ENCODE assay signal across 8 cellular contexts in the genomic region with DNA sequence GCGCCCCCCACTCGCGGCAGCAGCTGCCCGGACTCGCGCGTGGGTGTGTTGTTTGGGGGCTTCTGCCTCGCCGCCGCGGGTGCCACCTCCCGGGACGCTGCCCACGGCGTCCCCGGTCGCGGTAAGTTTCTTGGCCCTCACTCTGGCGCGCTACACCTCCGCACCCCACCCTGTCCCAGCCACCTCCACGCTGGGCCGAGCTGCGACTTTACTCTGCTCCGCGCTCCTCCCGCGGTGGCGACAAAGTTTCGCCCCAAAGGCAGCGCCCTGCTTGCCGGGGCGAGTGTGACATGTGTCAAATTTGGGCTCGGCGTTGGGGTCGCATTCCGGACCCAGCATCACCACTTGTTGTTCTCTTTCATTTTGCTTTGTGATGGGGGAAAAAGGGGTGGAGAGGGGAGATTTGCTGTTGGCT.
DNase-seq lines count a peak whose midpoint lies in the region; ATAC-seq and TF ChIP-seq lines count a peak whose summit lies in the region.

No MANE protein-coding gene starts in this region.

- no peak overlapping the region for H2BK5ac ChIP-seq in IMR-90 (ENCODE audit: low read depth, low read length, poor library complexity, severe bottlenecking)

- peak overlapping the region; percentile 87 for H3K4me2 ChIP-seq in IMR-90 (ENCODE audit: low read depth, low read length)

- H3K27me3 ChIP-seq in IMR-90 (ENCODE audit: control insufficient read depth, insufficient read depth, low read length) (peaks cover 51% of the 10 kb centered on the region), liver (ENCODE audit: control insufficient read depth in 4 of 4, insufficient read depth in 4 of 4, low read length in 3 of 4) (peaks cover 0 to 3% (median 0%) of the 10 kb centered on the region in 4 donors), thyroid gland (no peaks in the 10 kb centered on the region)

- peak overlapping the region; percentile 4; the same call in 1 of the 2 replicates for H2BK120ac ChIP-seq in IMR-90 (ENCODE audit: low read depth, low read length)

- no peak overlapping the region for H2BK15ac ChIP-seq in IMR-90 (ENCODE audit: low read depth, low read length)

- intact Hi-C loops in IMR-90 (cut with micrococcal nuclease) = loop anchor here (5.0 to 10.0 kb wide), 3 partner anchors 326 to 1268 kb away; partner anchors contain the start of genes FOXP2 and MDFIC
- intact Hi-C loops in thyroid gland (cut with DNase I) = no loop called here

- H4K20me1 ChIP-seq in IMR-90 (ENCODE audit: insufficient read depth, low read length) = no peaks in the 10 kb centered on the region

- peak; percentile 36 for ATAC-seq in IMR-90 (ENCODE audit: low read depth)
- ATAC-seq in HG03025 (IDR thresholded peaks at IDR 0.05; ENCODE audit: low FRiP score, unreplicated experiment) = no peak
- ATAC-seq in HG03457 (IDR thresholded peaks at IDR 0.05; ENCODE audit: unreplicated experiment) = no peak

- no peak overlapping the region for H4K8ac ChIP-seq in IMR-90 (ENCODE audit: low read depth in 2 of 2, low read length in 2 of 2)

- no peak overlapping the region for H3K56ac ChIP-seq in IMR-90 (ENCODE audit: extremely low read depth, insufficient read depth, low read length)

- H2AFZ ChIP-seq in IMR-90 (replicated peaks; ENCODE audit: low read length, poor library complexity) = peak overlapping the region; percentile 80

- no peak overlapping the region for H2AK9ac ChIP-seq in IMR-90 (replicated peaks; ENCODE audit: low read depth, low read length, poor library complexity)

- H2AK5ac ChIP-seq in IMR-90 (ENCODE audit: low read depth, low read length) = no peak overlapping the region

- no peak overlapping the region for H2BK20ac ChIP-seq in IMR-90 (ENCODE audit: low read depth, low read length)

- BruUV-seq in IMR-90 (replicated peaks; lab: Mats Ljungman, UMichigan) = no TSS peak

- WGBS in IMR-90 (ENCODE audit: extremely low coverage in 2 of 2, insufficient read length in 1 of 2), 2 experiments = 0% methylated on average over 7 of the region's 37 CpGs; no CpG with 5 or more reads in 1 of the 2 experiments
- WGBS in liver = under 1% methylated on average over 37 of the region's 37 CpGs
- WGBS in thyroid gland, 2 donors = 0 to 1% methylated on average over 15 to 18 of the region's 37 CpGs

- H4K5ac ChIP-seq in IMR-90 (ENCODE audit: low read depth, low read length) = no peak overlapping the region

- POLR2A ChIA-PET in IMR-90 (lab: Charles Lee; ENCODE audit: unreplicated experiment) = no interaction called here

- TF ChIP-seq RAD21 in IMR-90 (IDR thresholded peaks at IDR 0.05; ENCODE audit: low read length) (no peak), liver (IDR thresholded peaks at IDR 0.05) (no peak)

- H3K4me1 ChIP-seq in ES-I3 (ENCODE audit: insufficient read depth, low read length) = peaks cover 4% of the 10 kb centered on the region; the same call in 1 of the 2 replicates
- H3K4me1 ChIP-seq in IMR-90 (ENCODE audit: control insufficient read depth, insufficient read depth, low read length) = peaks cover 4% of the 10 kb centered on the region; the same call in 1 of the 2 replicates
- H3K4me1 ChIP-seq in liver (ENCODE audit: control insufficient read depth in 4 of 4, insufficient read depth in 4 of 4, low read length in 3 of 4) = peaks cover 3 to 40% (median 26%) of the 10 kb centered on the region in 4 donors
- peaks cover 22 to 24% of the 10 kb centered on the region in 2 donors for H3K4me1 ChIP-seq in thyroid gland

- H4K91ac ChIP-seq in IMR-90 (ENCODE audit: insufficient read depth, low read depth, low read length) = no peak overlapping the region

- CTCF ChIA-PET in IMR-90 (lab: Yijun Ruan, JAX) = no interaction called here

- H3K9me1 ChIP-seq in IMR-90 (ENCODE audit: insufficient read depth, low read length) = no peaks in the 10 kb centered on the region

- H3K4ac ChIP-seq in IMR-90 (ENCODE audit: low read depth, low read length) = no peak overlapping the region

- H3K27ac ChIP-seq in IMR-90 (ENCODE audit: insufficient read depth, low read length) (no peak overlapping the region), caudate nucleus (ENCODE audit: low read depth, low read length) (peak overlapping the region; percentile 93), liver (ENCODE audit: low read depth in 1 of 2, low read length in 2 of 2) (peak overlapping the region; percentile 92 to 94), thyroid gland (peak overlapping the region; percentile 97 to 99 (median 98))

- H3K9ac ChIP-seq in ES-I3 (ENCODE audit: low read depth, low read length) (peak overlapping the region; percentile 46; the same call in 1 of the 2 replicates), IMR-90 (ENCODE audit: low read depth, low read length) (no peak overlapping the region), liver (ENCODE audit: low read depth in 1 of 2, low read length in 2 of 2) (peak overlapping the region; percentile 49 to 65)

- H3K79me1 ChIP-seq in IMR-90 (ENCODE audit: low read depth in 1 of 2, low read length in 2 of 2) = no peaks in the 10 kb centered on the region

- in situ Hi-C loops in IMR-90 (cut with MboI; ENCODE audit: low sequenced_read_pairs) = no loop called here

- dilution Hi-C loops in IMR-90 (cut with HindIII; ENCODE audit: low sequenced_read_pairs, unreplicated experiment) = no loop called here

- TF ChIP-seq POLR2A in IMR-90 (IDR thresholded peaks at IDR 0.05; ENCODE audit: low read depth, low read length) (no peak), thyroid gland (IDR thresholded peaks at IDR 0.05) (no peak)

- no peaks in the 10 kb centered on the region for H3K36me3 ChIP-seq in ES-I3 (ENCODE audit: insufficient read depth, low read length)
- no peaks in the 10 kb centered on the region for H3K36me3 ChIP-seq in IMR-90 (ENCODE audit: control insufficient read depth, insufficient read depth, low read length)
- H3K36me3 ChIP-seq in liver (ENCODE audit: control insufficient read depth in 4 of 4, insufficient read depth in 3 of 4, low read depth in 1 of 4, low read length in 3 of 4) = no peaks in the 10 kb centered on the region
- H3K36me3 ChIP-seq in thyroid gland = no peaks in the 10 kb centered on the region

- H3K4me3 ChIP-seq in IMR-90 (ENCODE audit: insufficient read depth, low read depth, low read length) (peak overlapping the region; percentile 66), liver (ENCODE audit: low read depth in 1 of 3, low read length in 3 of 3) (peak overlapping the region; percentile 95 to 98 (median 96)), thyroid gland (replicated peaks in 1 of 3) (peak overlapping the region; percentile 55 to 81 (median 77))

- TF ChIP-seq CTCF in IMR-90 (conservative IDR thresholded peaks at IDR 0.05; ENCODE audit: low read depth, low read length) (no peak), liver (IDR thresholded peaks at IDR 0.05; ENCODE audit: low read depth, low read length, missing input control) (no peak), thyroid gland (IDR thresholded peaks at IDR 0.05) (no peak)

- H3K23ac ChIP-seq in IMR-90 (ENCODE audit: low read depth, low read length) = no peak overlapping the region

- no peaks in the 10 kb centered on the region for H3K9me3 ChIP-seq in ES-I3 (ENCODE audit: control insufficient read depth, insufficient read depth, low read length)
- peaks cover 12% of the 10 kb centered on the region; the same call in 1 of the 2 replicates for H3K9me3 ChIP-seq in IMR-90 (ENCODE audit: control insufficient read depth, insufficient read depth, low read length)
- no peaks in the 10 kb centered on the region for H3K9me3 ChIP-seq in liver (ENCODE audit: control insufficient read depth in 4 of 4, low read length in 3 of 4)
- H3K9me3 ChIP-seq in thyroid gland = no peaks in the 10 kb centered on the region

- no peak overlapping the region for H3K14ac ChIP-seq in IMR-90 (replicated peaks; ENCODE audit: low read depth, low read length)

- DNase-seq in IMR-90 (no peak), caudate nucleus (lab: John Stamatoyannopoulos, UW) (peak in 6 of 61 donors; percentile 4 to 75 (median 44)), thyroid gland (peak; percentile 58 to 60), epidermal melanocyte (ENCODE audit: insufficient read length, low spot score) (no peak)

- no peak overlapping the region for H3K18ac ChIP-seq in IMR-90 (ENCODE audit: low read depth, low read length)

TF ChIP-seq in IMR-90, 13 proteins besides CTCF, POLR2A, EP300 and RAD21 (continues in another document):
- no peak for TF ChIP-seq MXI1 (IDR thresholded peaks at IDR 0.05; ENCODE audit: borderline replicate concordance, low read depth, low read length)
- TF ChIP-seq, protein P1, sequence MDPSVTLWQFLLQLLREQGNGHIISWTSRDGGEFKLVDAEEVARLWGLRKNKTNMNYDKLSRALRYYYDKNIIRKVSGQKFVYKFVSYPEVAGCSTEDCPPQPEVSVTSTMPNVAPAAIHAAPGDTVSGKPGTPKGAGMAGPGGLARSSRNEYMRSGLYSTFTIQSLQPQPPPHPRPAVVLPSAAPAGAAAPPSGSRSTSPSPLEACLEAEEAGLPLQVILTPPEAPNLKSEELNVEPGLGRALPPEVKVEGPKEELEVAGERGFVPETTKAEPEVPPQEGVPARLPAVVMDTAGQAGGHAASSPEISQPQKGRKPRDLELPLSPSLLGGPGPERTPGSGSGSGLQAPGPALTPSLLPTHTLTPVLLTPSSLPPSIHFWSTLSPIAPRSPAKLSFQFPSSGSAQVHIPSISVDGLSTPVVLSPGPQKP (IDR thresholded peaks at IDR 0.05; ENCODE audit: borderline replicate concordance, low read depth, low read length) = no peak

TF ChIP-seq in liver, 16 proteins besides CTCF, POLR2A, EP300 and RAD21 (continues in another document):
- TF ChIP-seq FOXA2 (IDR thresholded peaks at IDR 0.05) = no peak
- no peak for TF ChIP-seq HNF4G (IDR thresholded peaks at IDR 0.05)
- no peak for TF ChIP-seq ZBTB33 (IDR thresholded peaks at IDR 0.05)
- TF ChIP-seq, protein P2, sequence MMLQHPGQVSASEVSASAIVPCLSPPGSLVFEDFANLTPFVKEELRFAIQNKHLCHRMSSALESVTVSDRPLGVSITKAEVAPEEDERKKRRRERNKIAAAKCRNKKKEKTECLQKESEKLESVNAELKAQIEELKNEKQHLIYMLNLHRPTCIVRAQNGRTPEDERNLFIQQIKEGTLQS (IDR thresholded peaks at IDR 0.05) = no peak

Comparison
In these comparisons a context has a peak if more than half of its experiments do, and no peak if none do; other contexts are left out.
1. DNase-seq: peak in thyroid gland (2 of 2); none in IMR-90 (single experiment) and epidermal melanocyte (single experiment).
2. Peak in every context shown above with its lines, with median percentiles within 50 percentile points of each other: H3K4me3 ChIP-seq.